ENCODE assay signal across 13 cellular contexts in genomic region chr10:70693619-70694286, GRCh38. TPM values are rescaled to one million over a fixed set of nuclear protein-coding genes. Genes with fewer than 3 reads are reported as not detected.
DNase-seq lines count a peak whose midpoint lies in the region; ATAC-seq and TF ChIP-seq lines count a peak whose summit lies in the region.
"Had no signal": no experiment of that assay in that cellular context is flagged by ENCODE, and none has a peak within 500 bp of the region (broad histone marks: within the 10 kb centered on the region; RNA-seq: fewer than 3 reads in every experiment).

No MANE protein-coding gene starts in this region.

- no peak for TF ChIP-seq CTCF in body of pancreas (IDR thresholded peaks at IDR 0.05)
- TF ChIP-seq CTCF in thyroid gland (IDR thresholded peaks at IDR 0.05), result no peak

- intact Hi-C loops in body of pancreas (cut with DNase I), result no loop called here
- intact Hi-C loops in right cardiac atrium (cut with DNase I), result no loop called here
- intact Hi-C loops in thyroid gland (cut with DNase I), result no loop called here

- H3K27ac ChIP-seq in body of pancreas (no peak overlapping the region), right cardiac atrium (ENCODE audit: low read length) (no peak overlapping the region), thyroid gland (no peak overlapping the region)

- DNase-seq in GOT3 (lab: John Stamatoyannopoulos, UW), result peak; percentile 38
- peak in 3 of 4 donors; percentile 18 to 30 (median 28) for DNase-seq in body of pancreas
- DNase-seq in right cardiac atrium, result peak in 2 of 3 donors; percentile 67 to 73
- DNase-seq in thyroid gland, result peak; percentile 7 to 8
- DNase-seq in DMS 273 (lab: John Stamatoyannopoulos, UW; ENCODE audit: unreplicated experiment), result no peak
- no peak for DNase-seq in DMS53 treated with DMSO at 0.1 percent for 48 hours (lab: John Stamatoyannopoulos, UW; ENCODE audit: unreplicated experiment)
- DNase-seq in stimulated activated naive CD8-positive, alpha-beta T cell treated with anti-CD3 and anti-CD28 coated beads, Interleukin-15, Interleukin-2, amounts not matched to agents 100 U/mL and 50 U/mL, for 24 hours, result no peak
- no peak for DNase-seq in NCI-H748 (lab: John Stamatoyannopoulos, UW; ENCODE audit: unreplicated experiment)
- DNase-seq: H9; NCI-H146; stimulated activated CD4-positive, alpha-beta T cell treated with anti-CD3 and anti-CD28 coated beads, Interleukin-4, amount 100 ng/mL, for 24 hours; T-helper 1 cell had no signal

- no peak for ATAC-seq in body of pancreas
- peak; percentile 33 to 68 for ATAC-seq in right cardiac atrium
- no peak for ATAC-seq in stimulated activated naive CD8-positive, alpha-beta T cell treated with anti-CD3 and anti-CD28 coated beads, Interleukin-15, Interleukin-2, amounts not matched to agents 100 U/mL and 50 U/mL, for 24 hours

- H3K27me3 ChIP-seq in body of pancreas (no peaks in the 10 kb centered on the region), right cardiac atrium (ENCODE audit: control insufficient read depth, insufficient read depth) (no peaks in the 10 kb centered on the region), thyroid gland (no peaks in the 10 kb centered on the region)

- H3K36me3 ChIP-seq in body of pancreas (replicated peaks in 1 of 2; ENCODE audit: insufficient read depth in 1 of 2, low read depth in 2 of 2) (no peaks in the 10 kb centered on the region), thyroid gland (no peaks in the 10 kb centered on the region)

- H3K9me3 ChIP-seq in body of pancreas, result no peaks in the 10 kb centered on the region
- H3K9me3 ChIP-seq in right cardiac atrium (ENCODE audit: control insufficient read depth, low read length), result no peaks in the 10 kb centered on the region
- no peaks in the 10 kb centered on the region for H3K9me3 ChIP-seq in thyroid gland

- H3K4me1 ChIP-seq in body of pancreas (no peaks in the 10 kb centered on the region), right cardiac atrium (ENCODE audit: control insufficient read depth, insufficient read depth, low read length) (no peaks in the 10 kb centered on the region), thyroid gland (no peaks in the 10 kb centered on the region)

- H3K4me3 ChIP-seq in body of pancreas, result no peak overlapping the region
- H3K4me3 ChIP-seq in right cardiac atrium (ENCODE audit: low read length), result no peak overlapping the region
- no peak overlapping the region for H3K4me3 ChIP-seq in thyroid gland (replicated peaks in 1 of 3)

- TF ChIP-seq POLR2A in body of pancreas (IDR thresholded peaks at IDR 0.05) (no peak), thyroid gland (IDR thresholded peaks at IDR 0.05) (no peak)

- 74 to 80% methylated on average over 16 to 17 of the region's 17 CpGs for WGBS in body of pancreas, 2 donors
- 55% methylated on average over 17 of the region's 17 CpGs for WGBS in right cardiac atrium
- 77 to 88% methylated on average over 16 of the region's 17 CpGs for WGBS in thyroid gland, 2 donors

RNA-seq across cellular contexts. Expression of gene ADAMTS14, which starts 21.4 kb away (rescaled TPM):
- total RNA-seq in body of pancreas (under 1 TPM in 1 of 2 donors, not detected in 1; 0.33 TPM), right cardiac atrium (under 1 TPM; 0.03 to 0.36 (median 0.19) TPM), thyroid gland (not detected)
- 0.14 TPM for polyA plus RNA-seq in right cardiac atrium
- total RNA-seq: lung microvascular endothelial cell had no signal

Comparison
In these comparisons a context has a peak if more than half of its experiments do, and no peak if none do; other contexts are left out.
1. DNase-seq: peak in GOT3 (single experiment), body of pancreas (3 of 4), right cardiac atrium (2 of 3) and thyroid gland (2 of 2); none in DMS 273 (single experiment), DMS53 treated with DMSO at 0.1 percent for 48 hours (single experiment), stimulated activated naive CD8-positive, alpha-beta T cell treated with anti-CD3 and anti-CD28 coated beads, Interleukin-15, Interleukin-2, amounts not matched to agents 100 U/mL and 50 U/mL, for 24 hours (single experiment) and NCI-H748 (single experiment).
2. ATAC-seq: peak in right cardiac atrium (2 of 2); none in body of pancreas (single experiment) and stimulated activated naive CD8-positive, alpha-beta T cell treated with anti-CD3 and anti-CD28 coated beads, Interleukin-15, Interleukin-2, amounts not matched to agents 100 U/mL and 50 U/mL, for 24 hours (single experiment).